ENCODE assay signal across 8 cellular contexts in the genomic region with DNA sequence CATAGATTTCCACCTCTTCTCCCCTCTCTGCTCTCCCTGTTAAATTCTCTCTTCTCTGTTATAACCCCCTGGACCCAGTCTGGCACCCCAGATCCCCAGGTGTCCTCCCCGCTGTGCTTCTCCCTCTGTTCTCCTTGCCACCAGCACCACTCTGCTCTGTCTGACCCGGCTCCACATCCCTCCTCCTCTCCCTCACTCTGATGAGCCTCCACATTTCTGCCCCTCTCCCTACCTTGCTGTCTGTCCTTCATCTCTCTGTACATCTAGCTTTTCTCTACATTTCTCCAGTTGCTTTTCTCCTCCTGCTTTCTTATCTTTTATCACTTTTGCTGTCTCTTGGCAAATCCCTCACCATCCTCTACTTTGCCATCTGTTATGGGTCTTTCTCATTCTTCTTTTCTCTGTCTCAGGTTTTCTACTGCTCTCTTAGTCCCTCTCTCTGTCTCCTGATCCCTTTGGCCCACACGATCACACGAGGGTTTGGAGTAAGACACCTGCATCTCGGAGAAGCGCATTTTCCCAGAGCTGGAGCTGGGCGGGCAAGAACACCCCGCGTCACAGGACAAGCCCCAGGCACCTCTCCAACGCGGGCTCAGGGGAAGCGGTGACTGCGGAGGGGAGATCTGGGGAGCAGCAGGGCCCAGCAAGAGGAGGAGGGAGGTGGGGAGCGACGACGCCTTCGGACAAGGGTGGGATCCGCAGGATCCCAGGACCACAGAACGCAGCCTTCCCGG. TPM values are rescaled to one million over a fixed set of nuclear protein-coding genes. Genes with fewer than 3 reads are reported as not detected.
A peak's percentile ranks its signal among the peaks of the same experiment; 100 is the strongest.
DNase-seq lines count a peak whose midpoint lies in the region; ATAC-seq and TF ChIP-seq lines count a peak whose summit lies in the region.
"Not testable (repeated sequence)": the region's sequence is repeated elsewhere in the genome, so short reads cannot be mapped to it uniquely, and the experiment has no call there.

No MANE protein-coding gene starts in this region.

- peak overlapping the region; percentile 76 for H3K27ac Mint-ChIP-seq in activated naive CD4-positive, alpha-beta T cell treated with anti-CD3 and anti-CD28 coated beads, Interleukin-2, amount 50 U/mL, for 24 hours
- peak overlapping the region; percentile 86 for H3K27ac Mint-ChIP-seq in mesothelial cell of epicardium

- ATAC-seq in GM19455 (IDR thresholded peaks at IDR 0.05; ENCODE audit: unreplicated experiment) (peak; percentile 48), HG03432 (IDR thresholded peaks at IDR 0.05; ENCODE audit: unreplicated experiment) (peak; percentile 20)

- peak; percentile 25 for DNase-seq in RPMI8226
- peak; percentile 19 for DNase-seq in fibroblast of mammary gland (ENCODE audit: low read depth)
- DNase-seq in mesothelial cell of epicardium (ENCODE audit: low spot score in 2 of 2, unreplicated experiment in 2 of 2) = peak in 1 of 2 experiments; percentile 42
- peak; percentile 47 for DNase-seq in stimulated activated CD4-positive, alpha-beta T cell treated with anti-CD3 and anti-CD28 coated beads, Interleukin-15, amount 100 ng/mL, for 24 hours

- not testable (repeated sequence) for H3K27me3 Mint-ChIP-seq in activated naive CD4-positive, alpha-beta T cell treated with anti-CD3 and anti-CD28 coated beads, Interleukin-2, amount 50 U/mL, for 24 hours; mesothelial cell of epicardium (ENCODE audit: low read depth)

- not testable (repeated sequence) for H3K4me1 ChIP-seq in BLaER1

- H3K27ac ChIP-seq in BLaER1 = peak overlapping the region; percentile 71

- peak overlapping the region; percentile 85 for H3K4me2 ChIP-seq in BLaER1

- not testable (repeated sequence) for H3K27me3 ChIP-seq in BLaER1

- TF ChIP-seq CTCF in fibroblast of mammary gland (conservative IDR thresholded peaks at IDR 0.05; ENCODE audit: control insufficient read depth, insufficient read depth, low read depth, low read length); mesothelial cell of epicardium (IDR thresholded peaks at IDR 0.05; ENCODE audit: unreplicated experiment): not testable (repeated sequence)

- not testable (repeated sequence) for H3K9me3 ChIP-seq in BLaER1

- peaks cover 31% of the 10 kb centered on the region for H3K36me3 Mint-ChIP-seq in activated naive CD4-positive, alpha-beta T cell treated with anti-CD3 and anti-CD28 coated beads, Interleukin-2, amount 50 U/mL, for 24 hours
- H3K36me3 Mint-ChIP-seq in mesothelial cell of epicardium = peaks cover 10% of the 10 kb centered on the region

- H3K9ac ChIP-seq in BLaER1 = peak overlapping the region; percentile 84

- H3K4me3 ChIP-seq in BLaER1 = peak overlapping the region; percentile 75
- peak overlapping the region; percentile 66 for H3K4me3 ChIP-seq in fibroblast of mammary gland (ENCODE audit: control insufficient read depth, low read depth, low read length)

- H4K20me1 ChIP-seq in BLaER1 = not testable (repeated sequence)

- H3K4me1 Mint-ChIP-seq in activated naive CD4-positive, alpha-beta T cell treated with anti-CD3 and anti-CD28 coated beads, Interleukin-2, amount 50 U/mL, for 24 hours = peaks cover 21% of the 10 kb centered on the region
- peaks cover 12% of the 10 kb centered on the region for H3K4me1 Mint-ChIP-seq in mesothelial cell of epicardium

- H3K36me3 ChIP-seq in BLaER1 = peaks cover 30% of the 10 kb centered on the region

- peaks cover 13% of the 10 kb centered on the region for H3K9me3 Mint-ChIP-seq in activated naive CD4-positive, alpha-beta T cell treated with anti-CD3 and anti-CD28 coated beads, Interleukin-2, amount 50 U/mL, for 24 hours
- not testable (repeated sequence) for H3K9me3 Mint-ChIP-seq in mesothelial cell of epicardium

- H3K4me3 Mint-ChIP-seq in activated naive CD4-positive, alpha-beta T cell treated with anti-CD3 and anti-CD28 coated beads, Interleukin-2, amount 50 U/mL, for 24 hours = peak overlapping the region; percentile 96
- H3K4me3 Mint-ChIP-seq in mesothelial cell of epicardium = peak overlapping the region; percentile 93

RNA-seq across cellular contexts. Expression of a gene that starts 0.8 kb away (rescaled TPM):
- total RNA-seq in mesothelial cell of epicardium = 19.3 to 22.4 TPM (median 22.2 TPM) in 3 replicates

RNA-seq across cellular contexts. Expression of a gene that starts 34.0 kb away (rescaled TPM):
- 16.7 to 18.3 TPM (median 17.3 TPM) in 3 replicates for total RNA-seq in mesothelial cell of epicardium

RNA-seq across cellular contexts. Expression of a gene that starts 36.8 kb away (rescaled TPM):
- total RNA-seq in mesothelial cell of epicardium = 30.6 to 35.5 TPM (median 33.8 TPM) in 3 replicates
